In the genomic region with DNA sequence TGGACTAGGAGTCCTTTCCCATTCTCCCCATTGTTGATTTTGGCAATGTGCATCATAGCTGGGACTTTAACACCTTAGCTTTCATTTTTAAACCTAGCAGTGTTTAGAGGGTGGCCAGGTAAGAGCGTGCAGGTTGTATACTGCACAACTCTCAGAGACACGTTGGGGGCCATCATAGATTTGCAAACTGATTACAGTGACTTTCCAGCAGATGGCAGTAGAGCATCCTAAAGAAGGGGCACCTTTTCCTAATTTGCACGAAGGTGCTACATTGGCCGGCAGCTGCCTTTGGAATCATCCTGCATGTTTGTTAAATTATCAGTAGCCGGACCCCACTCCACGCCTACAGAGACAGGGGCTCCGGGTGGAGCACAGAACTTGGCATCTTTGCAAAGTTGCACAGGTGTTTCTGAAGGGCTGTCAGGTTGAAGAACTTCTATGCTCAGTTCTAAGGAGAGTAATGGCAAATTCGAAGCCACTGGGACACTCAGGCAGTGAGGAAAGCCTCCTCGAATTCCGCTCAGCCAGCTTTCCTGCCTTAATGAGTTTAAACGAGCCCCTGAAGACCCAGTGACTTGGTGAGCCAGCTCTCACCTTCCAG, we compare ENCODE assay signal across 8 cellular contexts. TPM values are rescaled to one million over a fixed set of nuclear protein-coding genes. Genes with fewer than 3 reads are reported as not detected.
DNase-seq lines count a peak whose midpoint lies in the region; ATAC-seq and TF ChIP-seq lines count a peak whose summit lies in the region.
"Had no signal": no experiment of that assay in that cellular context is flagged by ENCODE, and none has a peak within 500 bp of the region (broad histone marks: within the 10 kb centered on the region; RNA-seq: fewer than 3 reads in every experiment).

No MANE protein-coding gene starts in this region.

- H3K4me3 ChIP-seq in OCI-LY1 (ENCODE audit: low read depth, low read length, poor library complexity, severe bottlenecking) (no peak overlapping the region), body of pancreas (no peak overlapping the region), upper lobe of left lung (no peak overlapping the region)
- H3K4me3 ChIP-seq: skin epidermis had no signal

- TF ChIP-seq CTCF in HFFc6 (IDR thresholded peaks at IDR 0.05) (peak; percentile 82), OCI-LY1 (IDR thresholded peaks at IDR 0.05; ENCODE audit: low read length) (peak; percentile 71), body of pancreas (IDR thresholded peaks at IDR 0.05) (peak; percentile 48 to 81 (median 76)), upper lobe of left lung (IDR thresholded peaks at IDR 0.05) (peak; percentile 44 to 74 (median 63))

- no peaks in the 10 kb centered on the region for H3K36me3 Mint-ChIP-seq in HFFc6 (ENCODE audit: low read depth)

- peaks cover 4% of the 10 kb centered on the region; the same call in 1 of the 2 replicates for H3K9me3 Mint-ChIP-seq in HFFc6

- no peak for TF ChIP-seq POLR2A in body of pancreas (IDR thresholded peaks at IDR 0.05)
- TF ChIP-seq POLR2A in upper lobe of left lung (IDR thresholded peaks at IDR 0.05) = no peak

- 4 to 9% methylated on average over 11 of the region's 11 CpGs for WGBS in body of pancreas, 2 donors
- WGBS in upper lobe of left lung, 2 donors = 17 to 25% methylated on average over 6 to 11 of the region's 11 CpGs

- peaks cover 3% of the 10 kb centered on the region; the same call in 1 of the 2 replicates for H3K27me3 Mint-ChIP-seq in HFFc6 (ENCODE audit: insufficient read depth)

- H3K9me3 ChIP-seq in OCI-LY1 (ENCODE audit: low read length) = no peaks in the 10 kb centered on the region
- no peaks in the 10 kb centered on the region for H3K9me3 ChIP-seq in body of pancreas
- no peaks in the 10 kb centered on the region for H3K9me3 ChIP-seq in upper lobe of left lung

- no peaks in the 10 kb centered on the region for H3F3A ChIP-seq in OCI-LY1 (ENCODE audit: insufficient read depth, low read length)

- peak; percentile 30 for ATAC-seq in body of pancreas
- peak; percentile 64 to 65 for ATAC-seq in upper lobe of left lung (ENCODE audit: low FRiP score in 2 of 2)

- peak; percentile 50 for DNase-seq in DMS153 (lab: John Stamatoyannopoulos, UW)
- peak; percentile 20 for DNase-seq in HFFc6
- DNase-seq in body of pancreas = peak; percentile 41 to 56 (median 45)
- DNase-seq in kidney tubule cell (ENCODE audit: low spot score) = peak; percentile 61
- no peak for DNase-seq in upper lobe of left lung
- DNase-seq in MV-4-11 (lab: John Stamatoyannopoulos, UW) = no peak

- no peak overlapping the region for H3K27ac Mint-ChIP-seq in HFFc6

- no peak for TF ChIP-seq EP300 in upper lobe of left lung (IDR thresholded peaks at IDR 0.05)

- H3K27ac ChIP-seq in OCI-LY1 (ENCODE audit: low read depth, low read length, poor library complexity, severe bottlenecking) (no peak overlapping the region), body of pancreas (peak overlapping the region in 1 of 4 donors; percentile 34), upper lobe of left lung (no peak overlapping the region)
- H3K27ac ChIP-seq: skin epidermis had no signal

- H3K9ac ChIP-seq in OCI-LY1 (ENCODE audit: low read length) = no peak overlapping the region

- H2AFZ ChIP-seq in OCI-LY1 (ENCODE audit: low read length) = no peak overlapping the region

- no peaks in the 10 kb centered on the region for H3K9me2 ChIP-seq in OCI-LY1 (ENCODE audit: low read depth, low read length)

- no peak overlapping the region for H3K4me2 ChIP-seq in OCI-LY1 (ENCODE audit: low read length)

- H3K4me1 Mint-ChIP-seq in HFFc6 (ENCODE audit: low read depth) = no peaks in the 10 kb centered on the region

- no peaks in the 10 kb centered on the region for H3K4me1 ChIP-seq in OCI-LY1 (ENCODE audit: insufficient read depth, low read length, severe bottlenecking)
- peaks cover 31% of the 10 kb centered on the region for H3K4me1 ChIP-seq in body of pancreas
- H3K4me1 ChIP-seq in upper lobe of left lung = no peaks in the 10 kb centered on the region

- H3K4me3 Mint-ChIP-seq in HFFc6 = no peak overlapping the region

- no peaks in the 10 kb centered on the region for H3K36me3 ChIP-seq in OCI-LY1 (ENCODE audit: insufficient read depth, low read length)
- H3K36me3 ChIP-seq in body of pancreas (replicated peaks in 1 of 2; ENCODE audit: insufficient read depth in 1 of 2, low read depth in 2 of 2) = no peaks in the 10 kb centered on the region
- H3K36me3 ChIP-seq in upper lobe of left lung = no peaks in the 10 kb centered on the region

- intact Hi-C loops in body of pancreas (cut with DNase I) = loop anchor here (5.0 kb wide), 1 partner anchor 108 kb away; no protein-coding TSS in a partner anchor

- H3K27me3 ChIP-seq in OCI-LY1 (ENCODE audit: insufficient read depth, low read length) = no peaks in the 10 kb centered on the region
- H3K27me3 ChIP-seq in body of pancreas = no peaks in the 10 kb centered on the region
- no peaks in the 10 kb centered on the region for H3K27me3 ChIP-seq in upper lobe of left lung

- H3K79me2 ChIP-seq in OCI-LY1 (ENCODE audit: insufficient read depth, low read length) = no peaks in the 10 kb centered on the region

- H4K20me1 ChIP-seq in OCI-LY1 (ENCODE audit: insufficient read depth, low read length) = no peaks in the 10 kb centered on the region

RNA-seq across cellular contexts. Expression of a gene that starts 7.7 kb away (rescaled TPM):
- total RNA-seq in HFFc6 (2021; fragmentation: NEBNext Ultra II Directional; extraction: Animal tissue kit (Norgen Biotek cat#: 25700)) = not detected
- not detected for total RNA-seq in body of pancreas
- total RNA-seq in upper lobe of left lung = not detected

RNA-seq across cellular contexts. Expression of a gene that starts 13.7 kb away (rescaled TPM):
- total RNA-seq in HFFc6 (2021; fragmentation: NEBNext Ultra II Directional; extraction: Animal tissue kit (Norgen Biotek cat#: 25700)) = 1 to 10 TPM; 1.3 to 5.0 (median 1.6) TPM
- total RNA-seq in body of pancreas (10 to 100 TPM; 24.9 to 79.8 TPM), upper lobe of left lung (10 to 100 TPM; 30.9 to 57.7 (median 42.1) TPM)

Comparison
In these comparisons a context has a peak if more than half of its experiments do, and no peak if none do; other contexts are left out.
1. DNase-seq: peak in DMS153 (single experiment), HFFc6 (single experiment), body of pancreas (4 of 4) and kidney tubule cell (single experiment); none in upper lobe of left lung (0 of 2) and MV-4-11 (single experiment).
2. RNA of a gene that starts 13.7 kb away (total RNA-seq): 24.9 to 79.8 TPM in body of pancreas and 30.9 to 57.7 TPM in upper lobe of left lung; 1.3 to 5.0 TPM in HFFc6; every median in the first group is over 4 times any median in the second.
3. Peak in every context shown above with its lines, with median percentiles within 50 percentile points of each other: CTCF ChIP-seq.